ENCODE assay signal across 14 cellular contexts in the genomic region with DNA sequence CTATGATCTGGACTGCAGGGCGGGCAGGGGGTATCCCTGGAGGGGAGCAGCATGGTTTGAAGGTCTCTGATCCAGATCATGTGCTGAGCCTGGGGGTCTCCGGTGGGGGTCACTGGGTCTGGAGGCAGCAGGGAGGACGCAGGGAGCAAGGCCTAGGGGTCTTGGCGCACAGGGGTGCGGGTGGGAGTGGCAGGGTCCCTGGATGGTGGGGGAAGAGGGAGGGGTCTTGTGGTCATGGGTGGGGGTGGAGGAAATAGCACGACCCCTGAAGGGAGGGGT. TPM values are rescaled to one million over a fixed set of nuclear protein-coding genes. Genes with fewer than 3 reads are reported as not detected.
A peak's percentile ranks its signal among the peaks of the same experiment; 100 is the strongest.
DNase-seq lines count a peak whose midpoint lies in the region; ATAC-seq and TF ChIP-seq lines count a peak whose summit lies in the region.
"Had no signal": no experiment of that assay in that cellular context is flagged by ENCODE, and none has a peak within 500 bp of the region (broad histone marks: within the 10 kb centered on the region; RNA-seq: fewer than 3 reads in every experiment).

No MANE protein-coding gene starts in this region.

- peaks cover 61% of the 10 kb centered on the region for H3K79me2 ChIP-seq in Karpas-422 (ENCODE audit: low read length)

- H3K4me2 ChIP-seq in Karpas-422 (ENCODE audit: low read depth, low read length, poor library complexity, severe bottlenecking) (peak overlapping the region; percentile 95), skeletal muscle satellite cell (ENCODE audit: low read length) (peak overlapping the region; percentile 91)

- peak overlapping the region; percentile 73; the same call in 1 of the 2 replicates for H3K4me3 ChIP-seq in Karpas-422 (ENCODE audit: low read length)
- H3K4me3 ChIP-seq in endodermal cell (ENCODE audit: low read length) = no peak overlapping the region
- no peak overlapping the region for H3K4me3 ChIP-seq in skeletal muscle satellite cell (ENCODE audit: low read length)
- H3K4me3 ChIP-seq: right lobe of liver had no signal

- H3K4me3 Mint-ChIP-seq in activated naive CD4-positive, alpha-beta T cell treated with anti-CD3 and anti-CD28 coated beads for 36 hours = peak overlapping the region; percentile 29
- peak overlapping the region; percentile 55 for H3K4me3 Mint-ChIP-seq in endodermal cell
- no peak overlapping the region for H3K4me3 Mint-ChIP-seq in activated CD8-positive, alpha-beta memory T cell treated with anti-CD3 and anti-CD28 coated beads, Interleukin-2, amount 10 ng/mL, durations not matched to agents 7 days and 5 days

- peaks cover 12% of the 10 kb centered on the region for H3K4me1 Mint-ChIP-seq in activated naive CD4-positive, alpha-beta T cell treated with anti-CD3 and anti-CD28 coated beads for 36 hours (ENCODE audit: low read depth)
- H3K4me1 Mint-ChIP-seq in endodermal cell = no peaks in the 10 kb centered on the region
- H3K4me1 Mint-ChIP-seq in activated CD8-positive, alpha-beta memory T cell treated with anti-CD3 and anti-CD28 coated beads, Interleukin-2, amount 10 ng/mL, durations not matched to agents 7 days and 5 days = peaks cover 6% of the 10 kb centered on the region

- peaks cover 3% of the 10 kb centered on the region for H3K9me3 Mint-ChIP-seq in activated naive CD4-positive, alpha-beta T cell treated with anti-CD3 and anti-CD28 coated beads for 36 hours
- H3K9me3 Mint-ChIP-seq in endodermal cell = no peaks in the 10 kb centered on the region
- no peaks in the 10 kb centered on the region for H3K9me3 Mint-ChIP-seq in activated CD8-positive, alpha-beta memory T cell treated with anti-CD3 and anti-CD28 coated beads, Interleukin-2, amount 10 ng/mL, durations not matched to agents 7 days and 5 days (ENCODE audit: low read depth)

- peaks cover 8% of the 10 kb centered on the region; the same call in 1 of the 2 replicates for H3K36me3 ChIP-seq in Karpas-422 (ENCODE audit: insufficient read depth, low read length)
- peaks cover 5% of the 10 kb centered on the region for H3K36me3 ChIP-seq in endodermal cell (ENCODE audit: control insufficient read depth, insufficient read depth, low read length)
- no peaks in the 10 kb centered on the region for H3K36me3 ChIP-seq in skeletal muscle satellite cell (ENCODE audit: insufficient read depth, low read length)
- H3K36me3 ChIP-seq: right lobe of liver had no signal

- peaks cover 8% of the 10 kb centered on the region; the same call in 1 of the 2 replicates for H4K20me1 ChIP-seq in Karpas-422 (ENCODE audit: insufficient read depth, low read depth, low read length)

- no peak overlapping the region for H2AFZ ChIP-seq in Karpas-422 (ENCODE audit: low read length)

- intact Hi-C loops in activated naive CD4-positive, alpha-beta T cell treated with anti-CD3 and anti-CD28 coated beads for 36 hours (cut with micrococcal nuclease) = loop anchor here (10.0 kb wide), 1 partner anchor 221 kb away; the partner anchor contains the start of genes PLEKHJ1 and SF3A2

- H3K27ac ChIP-seq in Karpas-422 (ENCODE audit: low read length) = no peak overlapping the region
- no peak overlapping the region for H3K27ac ChIP-seq in endodermal cell (ENCODE audit: low read depth, low read length)
- H3K27ac ChIP-seq: right lobe of liver had no signal

- no peaks in the 10 kb centered on the region for H3K27me3 Mint-ChIP-seq in activated naive CD4-positive, alpha-beta T cell treated with anti-CD3 and anti-CD28 coated beads for 36 hours (ENCODE audit: low read depth)
- no peaks in the 10 kb centered on the region for H3K27me3 Mint-ChIP-seq in endodermal cell (ENCODE audit: insufficient read depth)
- H3K27me3 Mint-ChIP-seq in activated CD8-positive, alpha-beta memory T cell treated with anti-CD3 and anti-CD28 coated beads, Interleukin-2, amount 10 ng/mL, durations not matched to agents 7 days and 5 days = no peaks in the 10 kb centered on the region

- H3K27me3 ChIP-seq in Karpas-422 (ENCODE audit: low read length) (no peaks in the 10 kb centered on the region), endodermal cell (ENCODE audit: control insufficient read depth, insufficient read depth, low read length, poor library complexity, severe bottlenecking) (no peaks in the 10 kb centered on the region), skeletal muscle satellite cell (ENCODE audit: control insufficient read depth, insufficient read depth, low read length) (no peaks in the 10 kb centered on the region)
- H3K27me3 ChIP-seq: right lobe of liver, tibial artery had no signal

- peaks cover 6% of the 10 kb centered on the region for H3K36me3 Mint-ChIP-seq in activated naive CD4-positive, alpha-beta T cell treated with anti-CD3 and anti-CD28 coated beads for 36 hours (ENCODE audit: low read depth)
- H3K36me3 Mint-ChIP-seq in endodermal cell (ENCODE audit: low read depth) = peaks cover 31% of the 10 kb centered on the region
- peaks cover 1% of the 10 kb centered on the region for H3K36me3 Mint-ChIP-seq in activated CD8-positive, alpha-beta memory T cell treated with anti-CD3 and anti-CD28 coated beads, Interleukin-2, amount 10 ng/mL, durations not matched to agents 7 days and 5 days

- TF ChIP-seq CTCF in endodermal cell (conservative IDR thresholded peaks at IDR 0.05) = no peak

- ATAC-seq in HG02678 (IDR thresholded peaks at IDR 0.05; ENCODE audit: unreplicated experiment) = no peak
- ATAC-seq in activated CD8-positive, alpha-beta memory T cell treated with anti-CD3 and anti-CD28 coated beads, Interleukin-2, amount 10 ng/mL, durations not matched to agents 7 days and 5 days = no peak
- ATAC-seq: left lobe of liver had no signal

- H3K9me3 ChIP-seq in Karpas-422 (ENCODE audit: low read length) = no peaks in the 10 kb centered on the region
- no peaks in the 10 kb centered on the region for H3K9me3 ChIP-seq in endodermal cell (ENCODE audit: control insufficient read depth, low read length)
- no peaks in the 10 kb centered on the region for H3K9me3 ChIP-seq in skeletal muscle satellite cell (replicated peaks; ENCODE audit: low read length)
- H3K9me3 ChIP-seq: right lobe of liver, tibial artery had no signal

- H3K4me1 ChIP-seq in Karpas-422 (ENCODE audit: low read length) = peaks cover 14% of the 10 kb centered on the region
- no peaks in the 10 kb centered on the region for H3K4me1 ChIP-seq in endodermal cell (ENCODE audit: control insufficient read depth, insufficient read depth, low read length)
- H3K4me1 ChIP-seq in skeletal muscle satellite cell (ENCODE audit: control insufficient read depth, insufficient read depth, low read length) = peaks cover 3% of the 10 kb centered on the region
- H3K4me1 ChIP-seq: right lobe of liver had no signal

- CTCF ChIA-PET in activated naive CD4-positive, alpha-beta T cell treated with anti-CD3 and anti-CD28 coated beads for 36 hours (lab: Charles Lee) = no interaction called here
- CTCF ChIA-PET in activated CD8-positive, alpha-beta memory T cell treated with anti-CD3 and anti-CD28 coated beads, Interleukin-2, amount 10 ng/mL, durations not matched to agents 7 days and 5 days (lab: Charles Lee) = no interaction called here

- H3K27ac Mint-ChIP-seq in activated naive CD4-positive, alpha-beta T cell treated with anti-CD3 and anti-CD28 coated beads for 36 hours = no peak overlapping the region
- H3K27ac Mint-ChIP-seq in endodermal cell = no peak overlapping the region
- H3K27ac Mint-ChIP-seq in activated CD8-positive, alpha-beta memory T cell treated with anti-CD3 and anti-CD28 coated beads, Interleukin-2, amount 10 ng/mL, durations not matched to agents 7 days and 5 days = no peak overlapping the region

- no peak for DNase-seq in activated naive CD4-positive, alpha-beta T cell treated with anti-CD3 and anti-CD28 coated beads for 36 hours
- DNase-seq in activated naive CD4-positive, alpha-beta T cell treated with Interleukin-2 at 50 U/mL for 16 hours = no peak
- DNase-seq in Karpas-422 (no peak), endodermal cell (no peak), mucosa of gallbladder (ENCODE audit: low spot score) (no peak)
- no peak for DNase-seq in activated CD8-positive, alpha-beta memory T cell treated with anti-CD3 and anti-CD28 coated beads, Interleukin-2, amount 10 ng/mL, durations not matched to agents 7 days and 5 days
- DNase-seq: activated CD4-positive, alpha-beta T cell treated with anti-CD3 and anti-CD28 coated beads, Interleukin-2, amount 50 U/mL, for 1 hour; NCI-H82; stimulated activated CD4-positive, alpha-beta T cell treated with anti-CD3 and anti-CD28 coated beads, Interleukin-4, amount 100 ng/mL, for 24 hours; tibial artery had no signal

- H3K9ac ChIP-seq in Karpas-422 (ENCODE audit: low read length) (0 out of 2 replicates have a peak overlapping the region, but pooled peaks have one; percentile 25), endodermal cell (ENCODE audit: extremely low read depth, low read length, poor library complexity, severe bottlenecking) (no peak overlapping the region), skeletal muscle satellite cell (ENCODE audit: low read depth, low read length) (no peak overlapping the region)

- H3K9me2 ChIP-seq in Karpas-422 (replicated peaks; ENCODE audit: insufficient read depth, low read length) = no peaks in the 10 kb centered on the region

- 89 to 97% methylated on average over 6 of the region's 6 CpGs for WGBS in endodermal cell (ENCODE audit: insufficient coverage in 1 of 2, insufficient read length in 1 of 2), 2 experiments

RNA-seq across cellular contexts. Expression of gene BTBD2, which starts 1.9 kb away (rescaled TPM):
- 10 to 100 TPM; 37.0 to 49.0 TPM for total RNA-seq in activated naive CD4-positive, alpha-beta T cell treated with anti-CD3 and anti-CD28 coated beads for 36 hours
- 66.8 and 112 TPM in 2 replicates for total RNA-seq in Karpas-422 (2014; rRNA removed; shearing (Covaris generic); ENCODE audit: low replicate concordance)
- 100 to 1,000 TPM; 107 to 112 TPM for total RNA-seq in endodermal cell
- 113 TPM for polyA plus RNA-seq in endodermal cell (2013, experiment 1 of 2)
- 99.4 TPM for polyA plus RNA-seq in endodermal cell (2013, experiment 2 of 2)
- 58.6 and 59.8 TPM in 2 replicates for total RNA-seq in skeletal muscle satellite cell (2012; rRNA removed)
- 92.2 TPM for total RNA-seq in mucosa of gallbladder
- 10 to 100 TPM; 37.4 to 52.7 TPM for total RNA-seq in activated CD8-positive, alpha-beta memory T cell treated with anti-CD3 and anti-CD28 coated beads, Interleukin-2, amount 10 ng/mL, durations not matched to agents 7 days and 5 days

RNA-seq across cellular contexts. Expression of gene MKNK2, which starts 37.4 kb away (rescaled TPM):
- 100 to 1,000 TPM; 155 to 157 TPM for total RNA-seq in activated naive CD4-positive, alpha-beta T cell treated with anti-CD3 and anti-CD28 coated beads for 36 hours
- total RNA-seq in Karpas-422 (2014; rRNA removed; shearing (Covaris generic); ENCODE audit: low replicate concordance) = 526 and 862 TPM in 2 replicates
- 100 to 1,000 TPM; 120 to 123 TPM for total RNA-seq in endodermal cell
- polyA plus RNA-seq in endodermal cell (2013, experiment 1 of 2) = 63.1 TPM
- 58.0 TPM for polyA plus RNA-seq in endodermal cell (2013, experiment 2 of 2)
- total RNA-seq in skeletal muscle satellite cell (2012; rRNA removed) = 58.8 and 84.7 TPM in 2 replicates
- total RNA-seq in mucosa of gallbladder = 246 TPM
- 100 to 1,000 TPM; 196 to 201 TPM for total RNA-seq in activated CD8-positive, alpha-beta memory T cell treated with anti-CD3 and anti-CD28 coated beads, Interleukin-2, amount 10 ng/mL, durations not matched to agents 7 days and 5 days
